ENCODE assay signal across 8 cellular contexts in genomic region chr5:149271195-149271716, GRCh38. TPM values are rescaled to one million over a fixed set of nuclear protein-coding genes. Genes with fewer than 3 reads are reported as not detected.
DNase-seq lines count a peak whose midpoint lies in the region; ATAC-seq and TF ChIP-seq lines count a peak whose summit lies in the region.

No MANE protein-coding gene starts in this region.

- peak overlapping the region; percentile 57 to 91 (median 78) for H3K27ac ChIP-seq in tibial nerve

- TF ChIP-seq CTCF in astrocyte of the cerebellum (IDR thresholded peaks at IDR 0.05; ENCODE audit: low read depth, low read length, missing control alignments) (no peak), lower leg skin (IDR thresholded peaks at IDR 0.05) (no peak), tibial nerve (IDR thresholded peaks at IDR 0.05) (no peak)

- no peak for ATAC-seq in GM18511 (IDR thresholded peaks at IDR 0.05; ENCODE audit: unreplicated experiment)

- 4 to 6% methylated on average over 35 to 40 of the region's 40 CpGs for WGBS in lower leg skin, 2 donors
- 7 to 9% methylated on average over 31 to 40 of the region's 40 CpGs for WGBS in tibial nerve, 2 donors

- in situ Hi-C loops in astrocyte of the cerebellum (cut with HindIII; ENCODE audit: low sequenced_read_pairs): no loop called here

- H3K4me3 ChIP-seq in astrocyte of the cerebellum (ENCODE audit: low read depth, low read length): peak overlapping the region; percentile 59
- H3K4me3 ChIP-seq in lower leg skin (ENCODE audit: low read depth, poor library complexity, severe bottlenecking): peak overlapping the region; percentile 62
- H3K4me3 ChIP-seq in tibial nerve: peak overlapping the region; percentile 42 to 80 (median 63)

- intact Hi-C loops in lower leg skin (cut with DNase I; ENCODE audit: low total_unique reads): no loop called here

- peaks cover 0 to 16% (median 0%) of the 10 kb centered on the region in 4 donors for H3K9me3 ChIP-seq in tibial nerve

- H3K4me1 ChIP-seq in tibial nerve: peaks cover 0 to 39% (median 9%) of the 10 kb centered on the region in 4 donors

- no peaks in the 10 kb centered on the region for H3K36me3 ChIP-seq in tibial nerve

- DNase-seq in activated T-cell treated with anti-CD3 and anti-CD28 coated beads, Interleukin-2, amount 50 U/mL, for 1 hour: peak; percentile 25
- DNase-seq in activated T-cell treated with anti-CD3 and anti-CD28 coated beads for 4 hours: no peak
- DNase-seq in astrocyte of the cerebellum (ENCODE audit: low read depth): no peak
- DNase-seq in lower leg skin (ENCODE audit: low spot score in 2 of 2): peak in 1 of 2 donors; percentile 87
- DNase-seq in tibial nerve (ENCODE audit: low spot score in 2 of 2): peak in 1 of 2 donors; percentile 25
- no peak for DNase-seq in iPS-NIHi7 (ENCODE audit: extremely low spot score)
- DNase-seq in NCI-H146 treated with DMSO at 0.1 percent for 48 hours (lab: John Stamatoyannopoulos, UW; ENCODE audit: unreplicated experiment): no peak

- no peak for TF ChIP-seq EP300 in tibial nerve (IDR thresholded peaks at IDR 0.05)

- TF ChIP-seq POLR2A in lower leg skin (IDR thresholded peaks at IDR 0.05) (no peak), tibial nerve (IDR thresholded peaks at IDR 0.05) (no peak)

- H3K27me3 ChIP-seq in tibial nerve: no peaks in the 10 kb centered on the region

RNA-seq across cellular contexts. Expression of gene AFAP1L1, which starts 0.4 kb away (rescaled TPM):
- total RNA-seq in lower leg skin (10 to 100 TPM in 1 of 4 donors, 1 to 10 TPM in 3; 6.3 to 10.8 (median 8.0) TPM), tibial nerve (10 to 100 TPM; 40.8 to 93.5 (median 91.6) TPM)
